17 cellular contexts compared by ENCODE assay signal in genomic region chr18:70363861-70364260, GRCh38.
A peak's percentile ranks its signal among the peaks of the same experiment; 100 is the strongest.
DNase-seq lines count a peak whose midpoint lies in the region; ATAC-seq, FAIRE-seq and TF ChIP-seq lines count a peak whose summit lies in the region.
"Had no signal": no experiment of that assay in that cellular context is flagged by ENCODE, and none has a peak within 500 bp of the region (broad histone marks: within the 10 kb centered on the region; RNA-seq: fewer than 3 reads in every experiment).

No MANE protein-coding gene starts in this region.

- peaks cover 8% of the 10 kb centered on the region for H3K9me3 Mint-ChIP-seq in WTC11
- H3K9me3 Mint-ChIP-seq: activated naive CD8-positive, alpha-beta T cell treated with anti-CD3 and anti-CD28 coated beads for 36 hours had no signal

- CTCF ChIA-PET in WTC11 (lab: Charles Lee), result no interaction called here

- intact Hi-C loops in mucosa of descending colon (cut with DNase I, micrococcal nuclease), result no loop called here

- no peak overlapping the region for H3K4me3 ChIP-seq in fibroblast of lung (replicated peaks in 1 of 4; ENCODE audit: control extremely low read depth in 1 of 4, insufficient read depth in 1 of 4, low read depth in 3 of 4, low read length in 4 of 4)
- H3K4me3 ChIP-seq in mucosa of descending colon, result no peak overlapping the region
- H3K4me3 ChIP-seq: dorsolateral prefrontal cortex, heart right ventricle, Peyer's patch had no signal

- H3K4me2 ChIP-seq in fibroblast of lung (ENCODE audit: extremely low read depth, insufficient read depth, low read length), result no peak overlapping the region

- H3K27me3 Mint-ChIP-seq in WTC11 (ENCODE audit: low read depth), result no peaks in the 10 kb centered on the region

- H3K27ac ChIP-seq in fibroblast of lung (ENCODE audit: insufficient read depth, low read length), result no peak overlapping the region
- H3K27ac ChIP-seq: dorsolateral prefrontal cortex, heart right ventricle had no signal

- peak; percentile 90 for ATAC-seq in mucosa of descending colon
- no peak for ATAC-seq in HG02623 (IDR thresholded peaks at IDR 0.05; ENCODE audit: unreplicated experiment)
- no peak for ATAC-seq in GM18909 (IDR thresholded peaks at IDR 0.05; ENCODE audit: poor library complexity, unreplicated experiment)
- no peak for ATAC-seq in WTC11

- no peak overlapping the region for H3K9ac ChIP-seq in fibroblast of lung (ENCODE audit: insufficient read depth, low read length)

- peaks cover 3% of the 10 kb centered on the region for H3K4me1 ChIP-seq in fibroblast of lung (ENCODE audit: control insufficient read depth, extremely low read depth, insufficient read depth, low read length)
- peaks cover 11% of the 10 kb centered on the region for H3K4me1 ChIP-seq in mucosa of descending colon (ENCODE audit: low read depth)

- H3K27ac Mint-ChIP-seq in WTC11, result no peak overlapping the region
- H3K27ac Mint-ChIP-seq: activated naive CD8-positive, alpha-beta T cell treated with anti-CD3 and anti-CD28 coated beads for 36 hours; stimulated activated naive CD8-positive, alpha-beta T cell treated with anti-CD3 and anti-CD28 coated beads, Interleukin-15, Interleukin-2, amounts not matched to agents 100 ng/mL and 50 ng/mL, for 24 hours had no signal

- POLR2A ChIA-PET in WTC11 (lab: Charles Lee), result interaction anchor here (0.6 kb wide), 1 partner anchor 170 kb away, joined by 3 read pairs; no protein-coding TSS in a partner anchor

- H2AFZ ChIP-seq in fibroblast of lung (ENCODE audit: low read length), result no peak overlapping the region

- no peaks in the 10 kb centered on the region for H4K20me1 ChIP-seq in fibroblast of lung (ENCODE audit: control insufficient read depth, extremely low read depth, insufficient read depth, low read length)

- H3K36me3 Mint-ChIP-seq in WTC11, result no peaks in the 10 kb centered on the region
- H3K36me3 Mint-ChIP-seq: activated naive CD8-positive, alpha-beta T cell treated with anti-CD3 and anti-CD28 coated beads for 36 hours had no signal

- H3K79me2 ChIP-seq in fibroblast of lung (ENCODE audit: control insufficient read depth, insufficient read depth, low read length), result no peaks in the 10 kb centered on the region

- FAIRE-seq in urothelium cell line (lab: Jason Lieb, UNC), result no peak

- no peaks in the 10 kb centered on the region for H3K27me3 ChIP-seq in fibroblast of lung (ENCODE audit: control insufficient read depth, insufficient read depth, low read length)
- H3K27me3 ChIP-seq: dorsolateral prefrontal cortex, heart right ventricle, Peyer's patch had no signal

- H3K36me3 ChIP-seq in fibroblast of lung (ENCODE audit: control insufficient read depth, insufficient read depth, low read length), result no peaks in the 10 kb centered on the region
- no peaks in the 10 kb centered on the region for H3K36me3 ChIP-seq in mucosa of descending colon (ENCODE audit: low read depth)
- H3K36me3 ChIP-seq: heart right ventricle, Peyer's patch had no signal

- DNase-seq in EL (peak; percentile 65), RPMI7951 (ENCODE audit: low read depth) (peak; percentile 55), fibroblast of lung (ENCODE audit: low read depth in 2 of 2) (peak; percentile 54 to 64), mucosa of descending colon (no peak), urothelium cell line (ENCODE audit: low spot score) (no peak), WTC11 (ENCODE audit: low spot score) (no peak)
- DNase-seq: activated naive CD8-positive, alpha-beta T cell treated with anti-CD3 and anti-CD28 coated beads for 36 hours; C1 segment of cervical spinal cord; dorsolateral prefrontal cortex; heart right ventricle; Kasumi-1; NCI-H446; Peyer's patch; stimulated activated CD4-positive, alpha-beta T cell treated with anti-CD3 and anti-CD28 coated beads, Interleukin-4, amount 100 ng/mL, for 4 hours had no signal

- TF ChIP-seq CTCF in fibroblast of lung (conservative IDR thresholded peaks at IDR 0.05 in 1 of 2, IDR thresholded peaks at IDR 0.05 in 1 of 2; ENCODE audit: low read depth in 1 of 2, low read length in 2 of 2) (no peak), mucosa of descending colon (IDR thresholded peaks at IDR 0.05) (no peak), WTC11 (IDR thresholded peaks at IDR 0.05) (no peak)

- no peak overlapping the region for H3K4me3 Mint-ChIP-seq in WTC11
- H3K4me3 Mint-ChIP-seq: activated naive CD8-positive, alpha-beta T cell treated with anti-CD3 and anti-CD28 coated beads for 36 hours; stimulated activated naive CD8-positive, alpha-beta T cell treated with anti-CD3 and anti-CD28 coated beads, Interleukin-15, Interleukin-2, amounts not matched to agents 100 ng/mL and 50 ng/mL, for 24 hours had no signal

- H3K9me3 ChIP-seq in fibroblast of lung (ENCODE audit: control insufficient read depth, insufficient read depth, low read depth, low read length) (no peaks in the 10 kb centered on the region), mucosa of descending colon (no peaks in the 10 kb centered on the region)
- H3K9me3 ChIP-seq: heart right ventricle, Peyer's patch had no signal

- H3K4me1 Mint-ChIP-seq in WTC11, result peaks cover 32% of the 10 kb centered on the region
- H3K4me1 Mint-ChIP-seq: activated naive CD8-positive, alpha-beta T cell treated with anti-CD3 and anti-CD28 coated beads for 36 hours had no signal

TF ChIP-seq in WTC11, 78 proteins besides CTCF, POLR2A, EP300 and RAD21:
- TF ChIP-seq ATF1 (CRISPR knock-in tag; IDR thresholded peaks at IDR 0.05) (no peak), RELA (CRISPR knock-in tag; IDR thresholded peaks at IDR 0.05; ENCODE audit: borderline replicate concordance) (no peak), GTF2I (CRISPR knock-in tag; conservative IDR thresholded peaks at IDR 0.05) (no peak), JAZF1 (CRISPR knock-in tag; IDR thresholded peaks at IDR 0.05) (no peak), MYBL2 (CRISPR knock-in tag; IDR thresholded peaks at IDR 0.05) (no peak), ATF6 (CRISPR knock-in tag; IDR thresholded peaks at IDR 0.05) (no peak), NFATC4 (CRISPR knock-in tag; IDR thresholded peaks at IDR 0.05) (no peak), CBFB (CRISPR knock-in tag; IDR thresholded peaks at IDR 0.05; ENCODE audit: low read depth) (no peak), ZNF423 (CRISPR knock-in tag; IDR thresholded peaks at IDR 0.05) (no peak), TEAD4 (CRISPR knock-in tag; IDR thresholded peaks at IDR 0.05) (no peak), ZNF219 (CRISPR knock-in tag; IDR thresholded peaks at IDR 0.05; ENCODE audit: borderline replicate concordance) (no peak), CREB1 (CRISPR knock-in tag; IDR thresholded peaks at IDR 0.05) (no peak), MXD4 (CRISPR knock-in tag; IDR thresholded peaks at IDR 0.05; ENCODE audit: borderline replicate concordance) (no peak)
- TF ChIP-seq, protein P1, sequence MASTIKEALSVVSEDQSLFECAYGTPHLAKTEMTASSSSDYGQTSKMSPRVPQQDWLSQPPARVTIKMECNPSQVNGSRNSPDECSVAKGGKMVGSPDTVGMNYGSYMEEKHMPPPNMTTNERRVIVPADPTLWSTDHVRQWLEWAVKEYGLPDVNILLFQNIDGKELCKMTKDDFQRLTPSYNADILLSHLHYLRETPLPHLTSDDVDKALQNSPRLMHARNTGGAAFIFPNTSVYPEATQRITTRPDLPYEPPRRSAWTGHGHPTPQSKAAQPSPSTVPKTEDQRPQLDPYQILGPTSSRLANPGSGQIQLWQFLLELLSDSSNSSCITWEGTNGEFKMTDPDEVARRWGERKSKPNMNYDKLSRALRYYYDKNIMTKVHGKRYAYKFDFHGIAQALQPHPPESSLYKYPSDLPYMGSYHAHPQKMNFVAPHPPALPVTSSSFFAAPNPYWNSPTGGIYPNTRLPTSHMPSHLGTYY (CRISPR knock-in tag; IDR thresholded peaks at IDR 0.05), result no peak
- TF ChIP-seq, protein P2, sequence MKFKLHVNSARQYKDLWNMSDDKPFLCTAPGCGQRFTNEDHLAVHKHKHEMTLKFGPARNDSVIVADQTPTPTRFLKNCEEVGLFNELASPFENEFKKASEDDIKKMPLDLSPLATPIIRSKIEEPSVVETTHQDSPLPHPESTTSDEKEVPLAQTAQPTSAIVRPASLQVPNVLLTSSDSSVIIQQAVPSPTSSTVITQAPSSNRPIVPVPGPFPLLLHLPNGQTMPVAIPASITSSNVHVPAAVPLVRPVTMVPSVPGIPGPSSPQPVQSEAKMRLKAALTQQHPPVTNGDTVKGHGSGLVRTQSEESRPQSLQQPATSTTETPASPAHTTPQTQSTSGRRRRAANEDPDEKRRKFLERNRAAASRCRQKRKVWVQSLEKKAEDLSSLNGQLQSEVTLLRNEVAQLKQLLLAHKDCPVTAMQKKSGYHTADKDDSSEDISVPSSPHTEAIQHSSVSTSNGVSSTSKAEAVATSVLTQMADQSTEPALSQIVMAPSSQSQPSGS (CRISPR knock-in tag; IDR thresholded peaks at IDR 0.05; ENCODE audit: borderline replicate concordance, low read depth), result no peak
TF ChIP-seq in WTC11: peak in this region for 0.

Comparison
In these comparisons a context has a peak if more than half of its experiments do, and no peak if none do; other contexts are left out.
1. DNase-seq: peak in EL (single experiment), RPMI7951 (single experiment) and fibroblast of lung (2 of 2); none in mucosa of descending colon (0 of 3), urothelium cell line (single experiment) and WTC11 (single experiment).